In the genomic region with DNA sequence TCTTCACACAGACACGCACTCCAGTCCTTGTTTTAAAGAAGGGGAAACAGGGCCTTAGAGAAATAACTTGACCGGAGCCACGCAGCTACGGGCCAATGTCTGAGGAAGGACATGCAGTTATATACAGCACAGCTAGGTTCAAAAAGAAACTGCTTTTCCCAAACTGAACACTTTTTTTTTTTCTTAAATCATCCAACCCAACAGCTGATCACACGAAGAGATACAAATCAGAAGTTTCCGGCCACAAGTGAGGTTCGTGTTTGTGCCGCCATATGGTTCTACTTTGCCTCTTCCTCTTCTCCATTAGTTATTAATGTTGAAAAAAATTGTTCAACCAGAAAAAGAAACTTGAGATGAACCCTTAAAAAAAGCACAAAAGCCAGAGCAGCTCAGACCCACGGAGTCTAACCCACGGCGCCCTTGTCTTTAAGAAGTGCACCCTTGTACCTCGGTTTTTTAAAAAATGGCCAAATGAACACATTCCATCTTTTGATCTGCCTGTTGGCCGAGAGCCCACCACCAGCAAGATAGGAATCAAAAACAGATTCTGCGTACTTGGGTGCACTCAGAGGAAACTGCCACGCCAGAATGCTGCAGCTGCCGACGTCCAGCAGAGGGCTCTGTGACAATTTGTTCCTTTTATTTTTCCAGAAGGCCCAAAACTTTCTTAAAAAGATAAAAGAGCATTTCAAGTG, we compare ENCODE assay signal across 8 cellular contexts.
DNase-seq lines count a peak whose midpoint lies in the region; FAIRE-seq and TF ChIP-seq lines count a peak whose summit lies in the region.

No MANE protein-coding gene starts in this region.

- CTCF ChIA-PET in HEK293 (lab: Yijun Ruan, JAX) = interaction anchor here (0.7 to 3.7 kb wide), 21 partner anchors 9 to 263 kb away, joined by 3 to 43 read pairs (median 4); no protein-coding TSS in a partner anchor

- no peaks in the 10 kb centered on the region for H3K9me3 ChIP-seq in HEK293 (ENCODE audit: control insufficient read depth, insufficient read depth, low read depth, low read length)
- H3K9me3 ChIP-seq in neutrophil = no peaks in the 10 kb centered on the region

- H3K27me3 ChIP-seq in neutrophil = no peaks in the 10 kb centered on the region

- peaks cover 38% of the 10 kb centered on the region for H3K36me3 Mint-ChIP-seq in activated T-cell treated with anti-CD3 and anti-CD28 coated beads, Interleukin-2, amount 50 U/mL, for 24 hours (ENCODE audit: low read depth)

- no peaks in the 10 kb centered on the region for H3K9me3 Mint-ChIP-seq in activated T-cell treated with anti-CD3 and anti-CD28 coated beads, Interleukin-2, amount 50 U/mL, for 24 hours

- no peaks in the 10 kb centered on the region for H3K27me3 Mint-ChIP-seq in activated T-cell treated with anti-CD3 and anti-CD28 coated beads, Interleukin-2, amount 50 U/mL, for 24 hours

- peak; percentile 14 for DNase-seq in NCI-H446 treated with DMSO at 0.1 percent for 48 hours (lab: John Stamatoyannopoulos, UW)
- DNase-seq in activated T-cell treated with anti-CD3 and anti-CD28 coated beads, Interleukin-2, amount 50 U/mL, for 24 hours = peak; percentile 67
- peak; percentile 85 for DNase-seq in fibroblast of gingiva (ENCODE audit: low read depth)
- peak; percentile 83 for DNase-seq in superior temporal gyrus (ENCODE audit: extremely low spot score)
- DNase-seq in SW480 (ENCODE audit: low spot score) = no peak

- H3K36me3 ChIP-seq in HEK293 (ENCODE audit: control insufficient read depth in 2 of 2, insufficient read depth in 1 of 2, low read length in 2 of 2) (peaks cover 0 to 2% of the 10 kb centered on the region in 2 experiments; a peak in 1 of 3 replicates), neutrophil (peaks cover 15% of the 10 kb centered on the region)

- peak overlapping the region; percentile 91 for H3K27ac Mint-ChIP-seq in activated T-cell treated with anti-CD3 and anti-CD28 coated beads, Interleukin-2, amount 50 U/mL, for 24 hours

- peak; percentile 43 for TF ChIP-seq CTCF in HEK293 (tag by site-specific recombination; IDR thresholded peaks at IDR 0.05)
- TF ChIP-seq CTCF in neutrophil (IDR thresholded peaks at IDR 0.05) = peak; percentile 61

- POLR2A ChIA-PET in HEK293 (lab: Yijun Ruan, JAX) = no interaction called here

- FAIRE-seq in G401.6 (lab: Jason Lieb, UNC) = peak; percentile 13

- peak overlapping the region; percentile 65 for H3K4me3 Mint-ChIP-seq in activated T-cell treated with anti-CD3 and anti-CD28 coated beads, Interleukin-2, amount 50 U/mL, for 24 hours

- no peaks in the 10 kb centered on the region for H3K4me1 ChIP-seq in HEK293 (ENCODE audit: control insufficient read depth, insufficient read depth, low read length)
- H3K4me1 ChIP-seq in neutrophil (ENCODE audit: control insufficient read depth in 1 of 2, insufficient read depth in 1 of 2, low read depth in 1 of 2, low read length in 1 of 2) = peaks cover 9 to 24% of the 10 kb centered on the region in 2 experiments

- H3K27ac ChIP-seq in HEK293 (ENCODE audit: extremely low read depth, low read depth, low read length) (no peak overlapping the region), neutrophil (peak overlapping the region; percentile 68)

- H3K4me1 Mint-ChIP-seq in activated T-cell treated with anti-CD3 and anti-CD28 coated beads, Interleukin-2, amount 50 U/mL, for 24 hours (ENCODE audit: low read depth) = peaks cover 80% of the 10 kb centered on the region

- H3K4me3 ChIP-seq in HEK293 (ENCODE audit: low read depth, low read length) (no peak overlapping the region), neutrophil (ENCODE audit: low read depth in 1 of 2, low read length in 1 of 2) (peak overlapping the region in 1 of 2 experiments; percentile 21)

TF ChIP-seq in HEK293, 187 proteins besides CTCF, POLR2A, EP300 and RAD21:
- peak; percentile 68; the same call in 1 of the 2 replicates for TF ChIP-seq ZNF2 (tag by site-specific recombination; IDR thresholded peaks at IDR 0.05)
- TF ChIP-seq KLF1 (tag by site-specific recombination; IDR thresholded peaks at IDR 0.05) = no peak
- TF ChIP-seq ZNF112 (tag by site-specific recombination; IDR thresholded peaks at IDR 0.05) = no peak
- no peak for TF ChIP-seq BCL11A (tag by site-specific recombination; IDR thresholded peaks at IDR 0.05; ENCODE audit: low read depth)
